8 cellular contexts compared by ENCODE assay signal in genomic region chr21:45076245-45076661, GRCh38. TPM values are rescaled to one million over a fixed set of nuclear protein-coding genes. Genes with fewer than 3 reads are reported as not detected.
DNase-seq lines count a peak whose midpoint lies in the region; ATAC-seq and TF ChIP-seq lines count a peak whose summit lies in the region.

No MANE protein-coding gene starts in this region.

- peaks cover 60% of the 10 kb centered on the region for H3K4me1 Mint-ChIP-seq in CD8-positive, alpha-beta T cell (ENCODE audit: low read depth)
- peaks cover 28% of the 10 kb centered on the region for H3K4me1 Mint-ChIP-seq in brain
- peaks cover 33% of the 10 kb centered on the region for H3K4me1 Mint-ChIP-seq in neural progenitor cell

- intact Hi-C loops in CD8-positive, alpha-beta T cell (cut with DNase I, micrococcal nuclease): loop anchor here (5.0 to 10.0 kb wide), 7 partner anchors 36 to 1249 kb away; partner anchors contain the start of genes C21orf58 (in 1 of the 2), COL6A1 (in 1 of the 2), PCBP3 (in 1 of the 2) and PCNT (in 1 of the 2)

- H3K79me2 ChIP-seq in neural progenitor cell (ENCODE audit: low read depth): peaks cover 12% of the 10 kb centered on the region

- H3K9me3 Mint-ChIP-seq in CD8-positive, alpha-beta T cell: no peaks in the 10 kb centered on the region
- no peaks in the 10 kb centered on the region for H3K9me3 Mint-ChIP-seq in brain
- no peaks in the 10 kb centered on the region for H3K9me3 Mint-ChIP-seq in neural progenitor cell

- ATAC-seq in CD8-positive, alpha-beta T cell: no peak
- no peak for ATAC-seq in GM19035 (IDR thresholded peaks at IDR 0.05; ENCODE audit: unreplicated experiment)

- H2AFZ ChIP-seq in neural progenitor cell (replicated peaks): no peak overlapping the region

- POLR2A ChIA-PET in CD8-positive, alpha-beta T cell (lab: Charles Lee): interaction anchor here (1.0 to 1.2 kb wide), 2 partner anchors 9 to 14 kb away, joined by 3 to 4 read pairs; no protein-coding TSS in a partner anchor

- peak overlapping the region; percentile 90 for H3K4me3 Mint-ChIP-seq in CD8-positive, alpha-beta T cell
- H3K4me3 Mint-ChIP-seq in brain: peak overlapping the region; percentile 84 to 90 (median 87)
- H3K4me3 Mint-ChIP-seq in neural progenitor cell: peak overlapping the region; percentile 91

- CTCF ChIA-PET in CD8-positive, alpha-beta T cell (lab: Charles Lee): interaction anchor here (1.1 to 4.5 kb wide), 5 partner anchors 10 to 144 kb away, joined by 3 to 27 read pairs (median 4); no protein-coding TSS in a partner anchor

- no peaks in the 10 kb centered on the region for H3K36me3 ChIP-seq in CD8-positive, alpha-beta T cell (ENCODE audit: insufficient read depth, low read length)
- H3K36me3 ChIP-seq in neural progenitor cell: no peaks in the 10 kb centered on the region

- peak overlapping the region; percentile 95 for H3K4me2 ChIP-seq in neural progenitor cell

- TF ChIP-seq CTCF in CD8-positive, alpha-beta T cell (IDR thresholded peaks at IDR 0.05): no peak
- TF ChIP-seq CTCF in brain (conservative IDR thresholded peaks at IDR 0.05) (no peak), neural progenitor cell (IDR thresholded peaks at IDR 0.05) (no peak)

- H3K27ac ChIP-seq in CD8-positive, alpha-beta T cell (ENCODE audit: low read depth, low read length): no peak overlapping the region
- H3K27ac ChIP-seq in neural progenitor cell: no peak overlapping the region

- no peak for DNase-seq in CD8-positive, alpha-beta T cell
- DNase-seq in MV-4-11 (lab: John Stamatoyannopoulos, UW) (peak; percentile 76), neural progenitor cell (ENCODE audit: low spot score) (peak; percentile 30), cortex of kidney (lab: John Stamatoyannopoulos, UW) (no peak), NK-92 (lab: John Stamatoyannopoulos, UW; ENCODE audit: unreplicated experiment) (no peak), GDM1 (lab: John Stamatoyannopoulos, UW) (no peak)

- H3K36me3 Mint-ChIP-seq in CD8-positive, alpha-beta T cell: peaks cover 7% of the 10 kb centered on the region
- H3K36me3 Mint-ChIP-seq in brain (peaks cover 5% of the 10 kb centered on the region), neural progenitor cell (peaks cover 3% of the 10 kb centered on the region)

- H3K27ac Mint-ChIP-seq in CD8-positive, alpha-beta T cell: peak overlapping the region; percentile 86
- peak overlapping the region in 4 of 5 experiments; percentile 6 to 84 (median 69) for H3K27ac Mint-ChIP-seq in brain
- H3K27ac Mint-ChIP-seq in neural progenitor cell: no peak overlapping the region

- H3K27me3 ChIP-seq in CD8-positive, alpha-beta T cell (ENCODE audit: insufficient read depth, low read length): no peaks in the 10 kb centered on the region
- peaks cover 25% of the 10 kb centered on the region for H3K27me3 ChIP-seq in neural progenitor cell

- H3K27me3 Mint-ChIP-seq in CD8-positive, alpha-beta T cell (ENCODE audit: low read depth): no peaks in the 10 kb centered on the region
- peaks cover 29% of the 10 kb centered on the region for H3K27me3 Mint-ChIP-seq in brain
- peaks cover 10% of the 10 kb centered on the region for H3K27me3 Mint-ChIP-seq in neural progenitor cell (ENCODE audit: insufficient read depth, low read depth)

- no peak overlapping the region for H3K9ac ChIP-seq in neural progenitor cell

- peaks cover 27% of the 10 kb centered on the region for H3F3A ChIP-seq in neural progenitor cell (ENCODE audit: low read depth)

- peaks cover 24% of the 10 kb centered on the region for H4K20me1 ChIP-seq in neural progenitor cell (ENCODE audit: low read depth)

- no peak overlapping the region for H3K4me3 ChIP-seq in CD8-positive, alpha-beta T cell (ENCODE audit: low read depth, low read length)
- H3K4me3 ChIP-seq in neural progenitor cell: peak overlapping the region; percentile 89

- no peaks in the 10 kb centered on the region for H3K9me3 ChIP-seq in CD8-positive, alpha-beta T cell (ENCODE audit: low read length)
- no peaks in the 10 kb centered on the region for H3K9me3 ChIP-seq in neural progenitor cell (ENCODE audit: low read depth)

- peaks cover 58% of the 10 kb centered on the region for H3K4me1 ChIP-seq in CD8-positive, alpha-beta T cell (ENCODE audit: insufficient read depth, low read length)
- peaks cover 16% of the 10 kb centered on the region for H3K4me1 ChIP-seq in neural progenitor cell

RNA-seq across cellular contexts. Expression of gene ADARB1, which starts 1.9 kb away (rescaled TPM):
- 10 to 100 TPM; 21.1 to 22.6 TPM for total RNA-seq in CD8-positive, alpha-beta T cell
- 10.9 TPM for polyA plus RNA-seq in brain (ENCODE audit: insufficient read depth, low read depth, low replicate concordance)
- 5.1 and 8.4 TPM in 2 replicates for total RNA-seq in neural progenitor cell (ENCODE audit: low replicate concordance)

Comparison
In these comparisons a context has a peak if more than half of its experiments do, and no peak if none do; other contexts are left out.
1. DNase-seq: peak in MV-4-11 (single experiment) and neural progenitor cell (single experiment); none in CD8-positive, alpha-beta T cell (0 of 7), cortex of kidney (single experiment), NK-92 (single experiment) and GDM1 (single experiment).
2. Peak in every context shown above with its lines, with median percentiles within 50 percentile points of each other: H3K4me3 Mint-ChIP-seq.